8 cellular contexts compared by ENCODE assay signal in the genomic region with DNA sequence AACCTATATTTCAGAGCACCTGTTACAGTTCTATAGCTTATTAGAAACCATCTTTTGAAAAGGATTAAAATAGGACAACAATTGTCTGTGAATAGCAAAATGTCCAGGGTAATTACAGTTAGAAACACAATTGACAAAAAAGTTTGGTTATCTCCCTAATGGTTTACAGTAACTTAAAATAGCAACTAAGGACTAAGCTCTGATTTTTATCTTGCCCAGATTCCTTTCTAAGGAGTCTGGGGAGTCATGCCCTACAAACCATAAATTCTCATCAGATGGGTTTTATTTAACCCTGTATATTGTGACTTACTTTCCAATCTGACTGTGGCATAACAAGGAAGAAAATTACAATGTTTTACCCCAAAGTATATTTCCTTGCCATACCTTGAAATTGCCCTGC. TPM values are rescaled to one million over a fixed set of nuclear protein-coding genes. Genes with fewer than 3 reads are reported as not detected.
"Had no signal": no experiment of that assay in that cellular context is flagged by ENCODE, and none has a peak within 500 bp of the region (broad histone marks: within the 10 kb centered on the region; RNA-seq: fewer than 3 reads in every experiment).

No MANE protein-coding gene starts in this region.

RNA-seq across cellular contexts. Expression of a gene that starts 26.9 kb away (rescaled TPM):
- total RNA-seq: lower lobe of right lung, mesenteric fat pad, osteocyte, thyroid gland, upper lobe of right lung had no signal
- polyA plus RNA-seq: immature natural killer cell, liver, mammary epithelial cell had no signal
